Comparison of ENCODE assay signal across 24 cellular contexts in the genomic region with DNA sequence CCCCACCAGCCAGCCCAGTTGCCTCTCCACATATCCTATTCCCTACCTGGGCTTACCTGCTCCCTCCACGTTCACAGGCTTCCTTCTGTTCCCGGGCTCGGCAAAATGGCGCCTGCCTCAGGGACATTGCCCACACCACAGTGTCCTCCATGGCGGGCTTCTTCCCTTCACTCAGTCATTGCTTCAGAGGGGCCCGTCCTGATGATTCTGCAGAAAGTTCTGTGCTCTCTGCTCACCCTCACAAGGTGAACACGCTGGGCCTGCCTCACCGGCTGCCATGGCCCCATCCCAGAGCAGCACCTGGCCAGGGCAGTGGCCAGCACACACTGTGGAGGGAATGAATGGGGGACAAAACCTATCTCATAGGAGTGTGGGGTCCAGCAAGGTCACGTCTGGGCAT.
DNase-seq lines count a peak whose midpoint lies in the region; ATAC-seq and TF ChIP-seq lines count a peak whose summit lies in the region.
"Had no signal": no experiment of that assay in that cellular context is flagged by ENCODE, and none has a peak within 500 bp of the region (broad histone marks: within the 10 kb centered on the region; RNA-seq: fewer than 3 reads in every experiment).

No MANE protein-coding gene starts in this region.

- H3K4me3 Mint-ChIP-seq in osteocyte (ENCODE audit: unreplicated experiment): no peak overlapping the region
- H3K4me3 Mint-ChIP-seq: CD4-positive, alpha-beta T cell; CD8-positive, alpha-beta memory T cell had no signal

- DNase-seq in right atrium auricular region (ENCODE audit: low spot score) (peak; percentile 23), Right ventricle myocardium inferior (ENCODE audit: missing footprints) (no peak), left lobe of liver (ENCODE audit: low spot score) (peak; percentile 35), osteocyte (ENCODE audit: extremely low spot score, unreplicated experiment) (peak; percentile 51), activated gamma-delta T cell treated with Interleukin-2 at 50 U/mL for 16 hours (no peak), retina (no peak), SW 1271 (lab: John Stamatoyannopoulos, UW) (no peak)
- DNase-seq: 8988T; ACHN; AML-193; BE2C; CD4-positive, alpha-beta T cell; CD8-positive, alpha-beta memory T cell; DMS 273 treated with DMSO at 0.1 percent for 48 hours; DMS79; EL; GDM1; GM23248; H7; HCEC 1CT had no signal

- no peaks in the 10 kb centered on the region for H3K27me3 ChIP-seq in right atrium auricular region
- H3K27me3 ChIP-seq: BE2C; BLaER1 treated with 17β-estradiol and CSF1 and Interleukin-3, amounts not matched to agents 10 nM and 100 nM had no signal

- intact Hi-C loops in Right ventricle myocardium inferior (cut with DNase I): loop anchor here (5.0 to 10.0 kb wide), 2 partner anchors 36 to 113 kb away; no protein-coding TSS in a partner anchor

- no peak overlapping the region for H3K4me3 ChIP-seq in right atrium auricular region
- H3K4me3 ChIP-seq: A549; BLaER1 treated with 17β-estradiol and CSF1 and Interleukin-3, amounts not matched to agents 10 nM and 100 nM; GM12878; GM23248 had no signal

- no peaks in the 10 kb centered on the region for H3K36me3 Mint-ChIP-seq in osteocyte (ENCODE audit: unreplicated experiment)
- H3K36me3 Mint-ChIP-seq: CD14-positive monocyte; CD8-positive, alpha-beta memory T cell had no signal

- no peaks in the 10 kb centered on the region for H3K9me3 ChIP-seq in right atrium auricular region
- H3K9me3 ChIP-seq: A549; BE2C; BLaER1 treated with 17β-estradiol and CSF1 and Interleukin-3, amounts not matched to agents 10 nM and 100 nM had no signal

- no peaks in the 10 kb centered on the region for H3K9me3 Mint-ChIP-seq in osteocyte (ENCODE audit: unreplicated experiment)
- H3K9me3 Mint-ChIP-seq: CD14-positive monocyte; CD4-positive, alpha-beta T cell; CD8-positive, alpha-beta memory T cell had no signal

- H3K36me3 ChIP-seq in right atrium auricular region: no peaks in the 10 kb centered on the region
- H3K36me3 ChIP-seq: BE2C; BLaER1 treated with 17β-estradiol and CSF1 and Interleukin-3, amounts not matched to agents 10 nM and 100 nM had no signal

- TF ChIP-seq CTCF in right atrium auricular region (IDR thresholded peaks at IDR 0.05): no peak
- TF ChIP-seq CTCF in osteocyte (IDR thresholded peaks at IDR 0.05): no peak

- no peaks in the 10 kb centered on the region for H3K27me3 Mint-ChIP-seq in osteocyte (ENCODE audit: unreplicated experiment)

- peaks cover 43% of the 10 kb centered on the region for H3K4me1 Mint-ChIP-seq in osteocyte (ENCODE audit: unreplicated experiment)

- no peaks in the 10 kb centered on the region for H3K4me1 ChIP-seq in right atrium auricular region
- H3K4me1 ChIP-seq: A549, BE2C had no signal

- no peak overlapping the region for H3K27ac ChIP-seq in right atrium auricular region
- H3K27ac ChIP-seq: A549; BLaER1 treated with 17β-estradiol and CSF1 and Interleukin-3, amounts not matched to agents 10 nM and 100 nM; GM23248 had no signal

- ATAC-seq in Right ventricle myocardium inferior (no peak), left lobe of liver (no peak)
- ATAC-seq: A549, GM12878 had no signal

- H3K27ac Mint-ChIP-seq in osteocyte (ENCODE audit: unreplicated experiment): no peak overlapping the region
- H3K27ac Mint-ChIP-seq: CD14-positive monocyte; CD4-positive, alpha-beta T cell; CD8-positive, alpha-beta memory T cell had no signal

Comparison
In these comparisons a context has a peak if more than half of its experiments do, and no peak if none do; other contexts are left out.
1. DNase-seq: peak in right atrium auricular region (single experiment), left lobe of liver (single experiment) and osteocyte (single experiment); none in Right ventricle myocardium inferior (single experiment), activated gamma-delta T cell treated with Interleukin-2 at 50 U/mL for 16 hours (single experiment), retina (single experiment) and SW 1271 (0 of 2).